In the genomic region with DNA sequence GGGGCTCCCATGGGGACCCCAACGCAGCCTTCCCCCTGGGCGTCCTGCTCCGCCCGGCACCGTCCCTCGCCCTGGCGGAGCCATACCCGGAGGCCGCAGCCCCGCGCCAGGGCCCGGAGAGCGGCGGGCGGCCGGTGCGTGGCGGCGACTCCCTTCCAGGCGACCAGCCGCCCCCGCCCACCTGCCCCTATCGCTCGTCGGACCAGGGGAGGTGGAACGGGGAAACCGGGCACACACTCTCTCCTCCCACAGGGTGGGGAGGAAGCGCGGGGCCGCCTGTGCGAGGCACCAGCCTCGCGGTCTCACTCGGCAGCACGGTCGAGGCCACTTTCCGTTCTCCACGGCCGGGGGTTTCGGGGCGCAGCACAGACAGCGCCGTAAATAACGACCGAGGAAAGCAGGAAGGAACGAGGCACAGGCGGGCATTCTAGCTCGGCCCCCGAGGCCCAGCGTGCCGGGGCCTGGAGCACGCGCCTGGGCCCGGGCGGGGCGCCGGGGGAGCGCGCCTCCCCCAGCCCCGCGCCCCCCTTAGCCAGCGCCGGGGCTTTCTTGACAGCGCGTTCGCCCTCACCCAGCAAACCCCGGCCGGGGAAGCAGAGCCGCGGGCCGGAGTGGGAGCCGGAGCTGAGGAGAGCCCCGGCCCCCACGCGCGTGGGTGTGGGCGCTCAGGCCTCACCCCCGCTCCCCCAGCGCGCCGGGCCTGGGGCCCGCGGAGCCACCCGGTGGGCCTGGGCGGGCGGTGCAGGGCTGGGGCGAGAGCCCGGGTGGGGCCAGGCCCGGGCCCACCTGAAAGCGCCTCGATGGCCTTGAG, we compare ENCODE assay signal across 8 cellular contexts. TPM values are rescaled to one million over a fixed set of nuclear protein-coding genes. Genes with fewer than 3 reads are reported as not detected.
A peak's percentile ranks its signal among the peaks of the same experiment; 100 is the strongest.
DNase-seq lines count a peak whose midpoint lies in the region; ATAC-seq and TF ChIP-seq lines count a peak whose summit lies in the region.

No MANE protein-coding gene starts in this region.

- H3K36me3 ChIP-seq in gastroesophageal sphincter = no peaks in the 10 kb centered on the region
- H3K36me3 ChIP-seq in adrenal gland (replicated peaks in 1 of 2) = no peaks in the 10 kb centered on the region

- H3K4me1 ChIP-seq in gastroesophageal sphincter (peaks cover 0 to 55% (median 43%) of the 10 kb centered on the region in 3 donors), adrenal gland (replicated peaks in 1 of 2) (peaks cover 13 to 40% of the 10 kb centered on the region in 2 donors)

- no peak for TF ChIP-seq EP300 in gastroesophageal sphincter (IDR thresholded peaks at IDR 0.05)

- H3K9me3 ChIP-seq in gastroesophageal sphincter = no peaks in the 10 kb centered on the region
- H3K9me3 ChIP-seq in adrenal gland (replicated peaks in 1 of 3) = no peaks in the 10 kb centered on the region

- ATAC-seq in gastroesophageal sphincter (peak; percentile 27), sciatic nerve (peak; percentile 35), HG03432 (IDR thresholded peaks at IDR 0.05; ENCODE audit: unreplicated experiment) (no peak)

- H3K27ac ChIP-seq in gastroesophageal sphincter = no peak overlapping the region
- H3K27ac ChIP-seq in adrenal gland = no peak overlapping the region

- 0% methylated on average over 1 to 3 of the region's 91 CpGs for WGBS in gastroesophageal sphincter (ENCODE audit: low coverage in 1 of 2), 2 donors
- 0 to 2% (median 1%) methylated on average over 13 to 91 of the region's 91 CpGs; no CpG with 5 or more reads in 1 of the 4 donors for WGBS in adrenal gland, 4 donors

- peak overlapping the region in 1 of 2 donors; percentile 49 for H3K4me3 ChIP-seq in gastroesophageal sphincter
- peak overlapping the region in 1 of 4 donors; percentile 40 for H3K4me3 ChIP-seq in adrenal gland

- no peak for TF ChIP-seq POLR2A in gastroesophageal sphincter (IDR thresholded peaks at IDR 0.05)
- no peak for TF ChIP-seq POLR2A in adrenal gland (IDR thresholded peaks at IDR 0.05)

- intact Hi-C loops in sciatic nerve (cut with DNase I) = no loop called here
- intact Hi-C loops in adrenal gland (cut with DNase I) = no loop called here

- peak; percentile 6; the same call in 1 of the 3 replicates for TF ChIP-seq CTCF in GM12872 (IDR thresholded peaks at IDR 0.05; ENCODE audit: insufficient read depth, low read depth, low read length)
- no peak for TF ChIP-seq CTCF in gastroesophageal sphincter (IDR thresholded peaks at IDR 0.05)
- no peak for TF ChIP-seq CTCF in adrenal gland (IDR thresholded peaks at IDR 0.05)

- DNase-seq in HuH-7 (ENCODE audit: low spot score) = peak; percentile 44
- peak; percentile 44 for DNase-seq in activated CD8-positive, alpha-beta memory T cell treated with anti-CD3 and anti-CD28 coated beads, Interleukin-2, amount 50 U/mL, for 4 hours
- DNase-seq in sciatic nerve (ENCODE audit: low spot score) = no peak
- no peak for DNase-seq in pons (ENCODE audit: low spot score)
- DNase-seq in adrenal gland = no peak

- H3K27me3 ChIP-seq in gastroesophageal sphincter (peaks cover 100% of the 10 kb centered on the region), adrenal gland (peaks cover 97% of the 10 kb centered on the region)

RNA-seq across cellular contexts. Expression of a gene that starts 0.9 kb away (rescaled TPM):
- total RNA-seq in gastroesophageal sphincter (under 1 TPM in 2 of 4 donors, not detected in 2; 0.13 to 0.35 TPM), sciatic nerve (2.0 TPM), adrenal gland (1 to 10 TPM in 2 of 8 donors, under 1 TPM in 4, not detected in 2; 0.14 to 6.0 (median 0.72) TPM)
- polyA plus RNA-seq in adrenal gland = under 1 TPM in 2 of 3 donors, not detected in 1; 0.03 to 0.09 TPM

Comparison
In these comparisons a context has a peak if more than half of its experiments do, and no peak if none do; other contexts are left out.
1. DNase-seq: peak in HuH-7 (single experiment) and activated CD8-positive, alpha-beta memory T cell treated with anti-CD3 and anti-CD28 coated beads, Interleukin-2, amount 50 U/mL, for 4 hours (single experiment); none in sciatic nerve (single experiment), pons (single experiment) and adrenal gland (0 of 7).